In the genomic region with DNA sequence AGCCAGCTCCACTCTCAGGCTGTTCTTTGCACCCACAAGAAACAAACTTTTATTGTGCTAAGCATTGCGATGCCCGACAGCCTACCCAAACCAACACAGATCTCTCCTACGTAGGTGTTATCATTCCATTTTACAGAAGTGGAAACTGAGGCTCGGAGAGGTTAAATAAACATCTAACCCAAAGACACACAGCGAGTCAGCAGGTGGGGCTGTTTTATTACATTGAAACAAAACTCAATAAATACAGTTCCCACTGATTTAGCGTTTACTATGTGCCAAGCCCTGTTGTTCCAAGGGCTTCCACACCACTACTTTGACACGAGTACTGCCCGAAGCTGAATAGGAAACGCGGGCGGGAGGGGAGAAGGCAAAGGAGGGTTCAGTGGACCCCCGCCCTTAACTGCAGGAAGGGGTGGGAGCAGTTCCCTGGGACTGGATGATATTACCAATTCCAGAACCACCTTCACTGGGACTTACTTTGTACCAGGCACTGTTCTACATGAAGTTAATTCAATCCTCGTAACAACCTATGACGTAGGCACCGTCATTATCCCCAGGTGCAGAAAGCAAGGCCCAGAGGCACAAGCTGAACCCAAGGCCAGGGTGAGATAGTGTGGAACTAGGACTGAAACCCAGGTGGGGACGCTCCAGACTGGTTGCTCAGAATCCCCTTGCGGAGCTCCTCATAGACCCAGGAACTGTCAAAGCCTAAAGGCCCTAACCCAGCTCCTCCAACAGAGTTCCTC, we compare ENCODE assay signal across 1 cellular context.
TF ChIP-seq lines count a peak whose summit lies in the region.

No MANE protein-coding gene starts in this region.

TF ChIP-seq in K562, 482 proteins besides CTCF, POLR2A, EP300 and RAD21 (continued from another document):
- TF ChIP-seq CREM (IDR thresholded peaks at IDR 0.05; ENCODE audit: low read depth) (peak; percentile 40; the same call in 1 of the 2 replicates), SMARCE1 (IDR thresholded peaks at IDR 0.05) (no peak), KDM1A (IDR thresholded peaks at IDR 0.05) (peak in 1 of 2 experiments; percentile 20; a peak in 1 of 4 replicates), RBM25 (IDR thresholded peaks at IDR 0.05; ENCODE audit: low read depth, low read length, severe bottlenecking) (peak; percentile 74), CCNT2 (IDR thresholded peaks at IDR 0.05; ENCODE audit: borderline replicate concordance, extremely low read depth, insufficient read length, low read depth, low read length) (no peak), ETV1 (tag; conservative IDR thresholded peaks at IDR 0.05; ENCODE audit: low read depth) (no peak), SRSF9 (IDR thresholded peaks at IDR 0.05; ENCODE audit: borderline replicate concordance, low read depth, low read length) (no peak), ATF1 (CRISPR knock-in tag; IDR thresholded peaks at IDR 0.05) (0 out of 2 replicates have a peak, but pooled peaks have one; percentile 14), ATF1 (tag; IDR thresholded peaks at IDR 0.05) (peak; percentile 69), MTA3 (IDR thresholded peaks at IDR 0.05; ENCODE audit: borderline replicate concordance) (no peak), ZBED1 (IDR thresholded peaks at IDR 0.05) (no peak), CREB1 (IDR thresholded peaks at IDR 0.05) (no peak; the same call in 1 of the 2 replicates), CREB1 (CRISPR knock-in tag; IDR thresholded peaks at IDR 0.05) (0 out of 2 replicates have a peak, but pooled peaks have one; percentile 6), HIVEP1 (CRISPR knock-in tag; IDR thresholded peaks at IDR 0.05) (no peak)
- TF ChIP-seq, protein P1, sequence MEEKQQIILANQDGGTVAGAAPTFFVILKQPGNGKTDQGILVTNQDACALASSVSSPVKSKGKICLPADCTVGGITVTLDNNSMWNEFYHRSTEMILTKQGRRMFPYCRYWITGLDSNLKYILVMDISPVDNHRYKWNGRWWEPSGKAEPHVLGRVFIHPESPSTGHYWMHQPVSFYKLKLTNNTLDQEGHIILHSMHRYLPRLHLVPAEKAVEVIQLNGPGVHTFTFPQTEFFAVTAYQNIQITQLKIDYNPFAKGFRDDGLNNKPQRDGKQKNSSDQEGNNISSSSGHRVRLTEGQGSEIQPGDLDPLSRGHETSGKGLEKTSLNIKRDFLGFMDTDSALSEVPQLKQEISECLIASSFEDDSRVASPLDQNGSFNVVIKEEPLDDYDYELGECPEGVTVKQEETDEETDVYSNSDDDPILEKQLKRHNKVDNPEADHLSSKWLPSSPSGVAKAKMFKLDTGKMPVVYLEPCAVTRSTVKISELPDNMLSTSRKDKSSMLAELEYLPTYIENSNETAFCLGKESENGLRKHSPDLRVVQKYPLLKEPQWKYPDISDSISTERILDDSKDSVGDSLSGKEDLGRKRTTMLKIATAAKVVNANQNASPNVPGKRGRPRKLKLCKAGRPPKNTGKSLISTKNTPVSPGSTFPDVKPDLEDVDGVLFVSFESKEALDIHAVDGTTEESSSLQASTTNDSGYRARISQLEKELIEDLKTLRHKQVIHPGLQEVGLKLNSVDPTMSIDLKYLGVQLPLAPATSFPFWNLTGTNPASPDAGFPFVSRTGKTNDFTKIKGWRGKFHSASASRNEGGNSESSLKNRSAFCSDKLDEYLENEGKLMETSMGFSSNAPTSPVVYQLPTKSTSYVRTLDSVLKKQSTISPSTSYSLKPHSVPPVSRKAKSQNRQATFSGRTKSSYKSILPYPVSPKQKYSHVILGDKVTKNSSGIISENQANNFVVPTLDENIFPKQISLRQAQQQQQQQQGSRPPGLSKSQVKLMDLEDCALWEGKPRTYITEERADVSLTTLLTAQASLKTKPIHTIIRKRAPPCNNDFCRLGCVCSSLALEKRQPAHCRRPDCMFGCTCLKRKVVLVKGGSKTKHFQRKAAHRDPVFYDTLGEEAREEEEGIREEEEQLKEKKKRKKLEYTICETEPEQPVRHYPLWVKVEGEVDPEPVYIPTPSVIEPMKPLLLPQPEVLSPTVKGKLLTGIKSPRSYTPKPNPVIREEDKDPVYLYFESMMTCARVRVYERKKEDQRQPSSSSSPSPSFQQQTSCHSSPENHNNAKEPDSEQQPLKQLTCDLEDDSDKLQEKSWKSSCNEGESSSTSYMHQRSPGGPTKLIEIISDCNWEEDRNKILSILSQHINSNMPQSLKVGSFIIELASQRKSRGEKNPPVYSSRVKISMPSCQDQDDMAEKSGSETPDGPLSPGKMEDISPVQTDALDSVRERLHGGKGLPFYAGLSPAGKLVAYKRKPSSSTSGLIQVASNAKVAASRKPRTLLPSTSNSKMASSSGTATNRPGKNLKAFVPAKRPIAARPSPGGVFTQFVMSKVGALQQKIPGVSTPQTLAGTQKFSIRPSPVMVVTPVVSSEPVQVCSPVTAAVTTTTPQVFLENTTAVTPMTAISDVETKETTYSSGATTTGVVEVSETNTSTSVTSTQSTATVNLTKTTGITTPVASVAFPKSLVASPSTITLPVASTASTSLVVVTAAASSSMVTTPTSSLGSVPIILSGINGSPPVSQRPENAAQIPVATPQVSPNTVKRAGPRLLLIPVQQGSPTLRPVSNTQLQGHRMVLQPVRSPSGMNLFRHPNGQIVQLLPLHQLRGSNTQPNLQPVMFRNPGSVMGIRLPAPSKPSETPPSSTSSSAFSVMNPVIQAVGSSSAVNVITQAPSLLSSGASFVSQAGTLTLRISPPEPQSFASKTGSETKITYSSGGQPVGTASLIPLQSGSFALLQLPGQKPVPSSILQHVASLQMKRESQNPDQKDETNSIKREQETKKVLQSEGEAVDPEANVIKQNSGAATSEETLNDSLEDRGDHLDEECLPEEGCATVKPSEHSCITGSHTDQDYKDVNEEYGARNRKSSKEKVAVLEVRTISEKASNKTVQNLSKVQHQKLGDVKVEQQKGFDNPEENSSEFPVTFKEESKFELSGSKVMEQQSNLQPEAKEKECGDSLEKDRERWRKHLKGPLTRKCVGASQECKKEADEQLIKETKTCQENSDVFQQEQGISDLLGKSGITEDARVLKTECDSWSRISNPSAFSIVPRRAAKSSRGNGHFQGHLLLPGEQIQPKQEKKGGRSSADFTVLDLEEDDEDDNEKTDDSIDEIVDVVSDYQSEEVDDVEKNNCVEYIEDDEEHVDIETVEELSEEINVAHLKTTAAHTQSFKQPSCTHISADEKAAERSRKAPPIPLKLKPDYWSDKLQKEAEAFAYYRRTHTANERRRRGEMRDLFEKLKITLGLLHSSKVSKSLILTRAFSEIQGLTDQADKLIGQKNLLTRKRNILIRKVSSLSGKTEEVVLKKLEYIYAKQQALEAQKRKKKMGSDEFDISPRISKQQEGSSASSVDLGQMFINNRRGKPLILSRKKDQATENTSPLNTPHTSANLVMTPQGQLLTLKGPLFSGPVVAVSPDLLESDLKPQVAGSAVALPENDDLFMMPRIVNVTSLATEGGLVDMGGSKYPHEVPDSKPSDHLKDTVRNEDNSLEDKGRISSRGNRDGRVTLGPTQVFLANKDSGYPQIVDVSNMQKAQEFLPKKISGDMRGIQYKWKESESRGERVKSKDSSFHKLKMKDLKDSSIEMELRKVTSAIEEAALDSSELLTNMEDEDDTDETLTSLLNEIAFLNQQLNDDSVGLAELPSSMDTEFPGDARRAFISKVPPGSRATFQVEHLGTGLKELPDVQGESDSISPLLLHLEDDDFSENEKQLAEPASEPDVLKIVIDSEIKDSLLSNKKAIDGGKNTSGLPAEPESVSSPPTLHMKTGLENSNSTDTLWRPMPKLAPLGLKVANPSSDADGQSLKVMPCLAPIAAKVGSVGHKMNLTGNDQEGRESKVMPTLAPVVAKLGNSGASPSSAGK (IDR thresholded peaks at IDR 0.05) = no peak
